ENCODE assay signal across 22 cellular contexts in genomic region chr21:45379171-45379900, GRCh38. TPM values are rescaled to one million over a fixed set of nuclear protein-coding genes. Genes with fewer than 3 reads are reported as not detected.
DNase-seq lines count a peak whose midpoint lies in the region; ATAC-seq, FAIRE-seq and TF ChIP-seq lines count a peak whose summit lies in the region.
"Had no signal": no experiment of that assay in that cellular context is flagged by ENCODE, and none has a peak within 500 bp of the region (broad histone marks: within the 10 kb centered on the region; RNA-seq: fewer than 3 reads in every experiment).

No MANE protein-coding gene starts in this region.

- peak overlapping the region; percentile 89; the same call in 1 of the 2 replicates for H2AK5ac ChIP-seq in IMR-90 (ENCODE audit: low read depth, low read length)

- POLR2A ChIA-PET in Caco-2 (lab: Charles Lee): no interaction called here
- POLR2A ChIA-PET in IMR-90 (lab: Charles Lee; ENCODE audit: unreplicated experiment): no interaction called here

- WGBS in IMR-90 (ENCODE audit: extremely low coverage in 2 of 2, insufficient read length in 1 of 2), 2 experiments: 76% methylated on average over 5 of the region's 21 CpGs; no CpG with 5 or more reads in 1 of the 2 experiments
- 84% methylated on average over 18 of the region's 21 CpGs for WGBS in right cardiac atrium

- H4K8ac ChIP-seq in IMR-90 (ENCODE audit: low read depth in 2 of 2, low read length in 2 of 2): peak overlapping the region in 1 of 2 experiments; percentile 54; a peak in 1 of 4 replicates

- peaks cover 9% of the 10 kb centered on the region for H3K36me3 Mint-ChIP-seq in Caco-2 (ENCODE audit: insufficient read depth, unreplicated experiment)
- H3K36me3 Mint-ChIP-seq: activated naive CD4-positive, alpha-beta T cell treated with anti-CD3 and anti-CD28 coated beads, Interleukin-2, amount 50 U/mL, for 72 hours; CD8-positive, alpha-beta T cell had no signal

- intact Hi-C loops in Caco-2 (cut with micrococcal nuclease; ENCODE audit: unreplicated experiment): no loop called here
- intact Hi-C loops in IMR-90 (cut with micrococcal nuclease): no loop called here
- intact Hi-C loops in right cardiac atrium (cut with DNase I): no loop called here
- intact Hi-C loops in posterior vena cava (cut with DNase I): loop anchor here in 1 of 2 donors (10.0 kb wide), 1 partner anchor 55 kb away; no protein-coding TSS in a partner anchor

- H2AK9ac ChIP-seq in IMR-90 (replicated peaks; ENCODE audit: low read depth, low read length, poor library complexity): no peak overlapping the region

- H3K27ac Mint-ChIP-seq in Caco-2 (ENCODE audit: unreplicated experiment): peak overlapping the region; percentile 56
- H3K27ac Mint-ChIP-seq: activated CD8-positive, alpha-beta T cell treated with anti-CD3 and anti-CD28 coated beads, Interleukin-2, amount 10 ng/mL, durations not matched to agents 7 days and 5 days; activated naive CD4-positive, alpha-beta T cell treated with anti-CD3 and anti-CD28 coated beads, Interleukin-2, amount 50 U/mL, for 72 hours; CD8-positive, alpha-beta T cell had no signal

- no peak for FAIRE-seq in urothelium cell line (lab: Jason Lieb, UNC)
- FAIRE-seq: G401.6, pancreas had no signal

- H4K91ac ChIP-seq in IMR-90 (ENCODE audit: insufficient read depth, low read depth, low read length): peak overlapping the region; percentile 66; the same call in 1 of the 2 replicates

- H3K23ac ChIP-seq in IMR-90 (ENCODE audit: low read depth, low read length): no peak overlapping the region

- peaks cover 11% of the 10 kb centered on the region for H3K9me3 Mint-ChIP-seq in Caco-2 (ENCODE audit: unreplicated experiment)
- H3K9me3 Mint-ChIP-seq: activated naive CD4-positive, alpha-beta T cell treated with anti-CD3 and anti-CD28 coated beads, Interleukin-2, amount 50 U/mL, for 72 hours; CD8-positive, alpha-beta T cell had no signal

- H4K5ac ChIP-seq in IMR-90 (ENCODE audit: low read depth, low read length): no peak overlapping the region; the same call in 1 of the 2 replicates

- no peak overlapping the region; the same call in 1 of the 2 replicates for H3K18ac ChIP-seq in IMR-90 (ENCODE audit: low read depth, low read length)

- no peak for TF ChIP-seq POLR2A in IMR-90 (IDR thresholded peaks at IDR 0.05; ENCODE audit: low read depth, low read length)

- no peak for TF ChIP-seq RAD21 in IMR-90 (IDR thresholded peaks at IDR 0.05; ENCODE audit: low read length)

- H2AFZ ChIP-seq in IMR-90 (replicated peaks; ENCODE audit: low read length, poor library complexity): peak overlapping the region; percentile 30

- peak overlapping the region; percentile 71 for H2BK120ac ChIP-seq in IMR-90 (ENCODE audit: low read depth, low read length)

- TF ChIP-seq CTCF in Caco-2 (IDR thresholded peaks at IDR 0.05; ENCODE audit: insufficient read depth in 1 of 2, low read depth in 1 of 2, low read length in 1 of 2, severe bottlenecking in 1 of 2, unreplicated experiment in 1 of 2) (no peak), IMR-90 (conservative IDR thresholded peaks at IDR 0.05; ENCODE audit: low read depth, low read length) (no peak)

- H2BK15ac ChIP-seq in IMR-90 (ENCODE audit: low read depth, low read length): peak overlapping the region; percentile 40; the same call in 1 of the 3 replicates

- H2BK5ac ChIP-seq in IMR-90 (ENCODE audit: low read depth, low read length, poor library complexity, severe bottlenecking): no peak overlapping the region

- H3K4ac ChIP-seq in IMR-90 (ENCODE audit: low read depth, low read length): peak overlapping the region; percentile 80

- peak overlapping the region; percentile 58; the same call in 1 of the 2 replicates for H3K14ac ChIP-seq in IMR-90 (replicated peaks; ENCODE audit: low read depth, low read length)

- no peaks in the 10 kb centered on the region for H3K36me3 ChIP-seq in Caco-2 (ENCODE audit: control insufficient read depth, insufficient read depth, low read length)
- no peaks in the 10 kb centered on the region for H3K36me3 ChIP-seq in IMR-90 (ENCODE audit: control insufficient read depth, insufficient read depth, low read length)
- H3K36me3 ChIP-seq: HAP-1, pancreas, suprapubic skin had no signal

- in situ Hi-C loops in IMR-90 (cut with MboI; ENCODE audit: low sequenced_read_pairs): no loop called here

- no peak overlapping the region for H3K9ac ChIP-seq in IMR-90 (ENCODE audit: low read depth, low read length)

- dilution Hi-C loops in IMR-90 (cut with HindIII; ENCODE audit: low sequenced_read_pairs, unreplicated experiment): no loop called here

- no peak overlapping the region for H3K4me3 ChIP-seq in Caco-2 (ENCODE audit: low read depth, low read length)
- no peak overlapping the region for H3K4me3 ChIP-seq in IMR-90 (ENCODE audit: insufficient read depth, low read depth, low read length)
- H3K4me3 ChIP-seq in right cardiac atrium (ENCODE audit: low read length): no peak overlapping the region
- H3K4me3 ChIP-seq: HAP-1, pancreas, suprapubic skin had no signal

- H3K4me1 Mint-ChIP-seq in Caco-2 (ENCODE audit: low read depth, unreplicated experiment): peaks cover 16% of the 10 kb centered on the region

- CTCF ChIA-PET in Caco-2 (lab: Charles Lee) (no interaction called here), IMR-90 (lab: Yijun Ruan, JAX) (no interaction called here)

- no peak overlapping the region for H3K4me3 Mint-ChIP-seq in Caco-2 (ENCODE audit: unreplicated experiment)
- H3K4me3 Mint-ChIP-seq: activated CD8-positive, alpha-beta T cell treated with anti-CD3 and anti-CD28 coated beads, Interleukin-2, amount 10 ng/mL, durations not matched to agents 7 days and 5 days; activated T-cell treated with anti-CD3 and anti-CD28 coated beads, Interleukin-2, amount 50 U/mL, for 4 hours; CD8-positive, alpha-beta T cell had no signal

- no peak for ATAC-seq in IMR-90 (ENCODE audit: low read depth)
- no peak for ATAC-seq in right cardiac atrium
- no peak for ATAC-seq in GM21447 (IDR thresholded peaks at IDR 0.05; ENCODE audit: unreplicated experiment)
- ATAC-seq: activated CD8-positive, alpha-beta T cell treated with anti-CD3 and anti-CD28 coated beads, Interleukin-2, amount 10 ng/mL, durations not matched to agents 7 days and 5 days; activated naive CD4-positive, alpha-beta T cell treated with anti-CD3 and anti-CD28 coated beads, Interleukin-2, amount 50 U/mL, for 72 hours; activated T-cell treated with anti-CD3 and anti-CD28 coated beads, Interleukin-2, amount 50 U/mL, for 4 hours; CD8-positive, alpha-beta T cell; foreskin keratinocyte had no signal

- H3K9me3 ChIP-seq in Caco-2 (0 out of 2 replicates have a peak, but pooled peaks cover 8% of the 10 kb centered on the region), IMR-90 (ENCODE audit: control insufficient read depth, insufficient read depth, low read length) (no peaks in the 10 kb centered on the region; the same call in none of the 2 replicates), right cardiac atrium (ENCODE audit: control insufficient read depth, low read length) (no peaks in the 10 kb centered on the region)
- H3K9me3 ChIP-seq: HAP-1, pancreas, suprapubic skin had no signal

- no TSS peak for BruUV-seq in Caco-2 (replicated peaks; lab: Mats Ljungman, UMichigan)
- BruUV-seq in IMR-90 (replicated peaks; lab: Mats Ljungman, UMichigan): no TSS peak

- DNase-seq in Caco-2: peak in 1 of 2 experiments; percentile 23
- no peak for DNase-seq in IMR-90
- peak in 2 of 3 donors; percentile 27 to 43 for DNase-seq in right cardiac atrium
- peak; percentile 62 for DNase-seq in posterior vena cava (ENCODE audit: low spot score)
- no peak for DNase-seq in urothelium cell line (ENCODE audit: low spot score)
- no peak for DNase-seq in activated CD8-positive, alpha-beta memory T cell treated with anti-CD3 and anti-CD28 coated beads, Interleukin-2, amount 50 U/mL, for 48 hours
- DNase-seq: activated CD8-positive, alpha-beta T cell treated with anti-CD3 and anti-CD28 coated beads, Interleukin-2, amount 10 ng/mL, durations not matched to agents 7 days and 5 days; activated T-cell treated with anti-CD3 and anti-CD28 coated beads, Interleukin-2, amount 50 U/mL, for 4 hours; CD8-positive, alpha-beta T cell; DMS153; effector CD4-positive, alpha-beta T cell; foreskin keratinocyte; hypothalamus; mammary epithelial cell; NCI-H1694 treated with DMSO at 0.1 percent for 48 hours; T-helper 9 cell had no signal

- H2BK20ac ChIP-seq in IMR-90 (ENCODE audit: low read depth, low read length): peak overlapping the region; percentile 78

- H3K27me3 ChIP-seq in Caco-2 (replicated peaks; ENCODE audit: control insufficient read depth, insufficient read depth, low read length): no peaks in the 10 kb centered on the region
- H3K27me3 ChIP-seq in IMR-90 (ENCODE audit: control insufficient read depth, insufficient read depth, low read length): no peaks in the 10 kb centered on the region
- no peaks in the 10 kb centered on the region for H3K27me3 ChIP-seq in right cardiac atrium (ENCODE audit: control insufficient read depth, insufficient read depth)
- H3K27me3 ChIP-seq: pancreas had no signal

- H3K4me1 ChIP-seq in Caco-2 (peaks cover 10% of the 10 kb centered on the region), IMR-90 (ENCODE audit: control insufficient read depth, insufficient read depth, low read length) (peaks cover 10% of the 10 kb centered on the region), right cardiac atrium (ENCODE audit: control insufficient read depth, insufficient read depth, low read length) (no peaks in the 10 kb centered on the region)
- H3K4me1 ChIP-seq: foreskin keratinocyte, pancreas had no signal

- H3K9me1 ChIP-seq in IMR-90 (ENCODE audit: insufficient read depth, low read length): peaks cover 10% of the 10 kb centered on the region; the same call in 1 of the 2 replicates

- H3K27me3 Mint-ChIP-seq in Caco-2 (ENCODE audit: insufficient read depth, unreplicated experiment): no peaks in the 10 kb centered on the region

- no peak overlapping the region for H3K56ac ChIP-seq in IMR-90 (ENCODE audit: extremely low read depth, insufficient read depth, low read length)

- no peaks in the 10 kb centered on the region for H3K79me1 ChIP-seq in IMR-90 (ENCODE audit: low read depth in 1 of 2, low read length in 2 of 2)

- H3K4me2 ChIP-seq in IMR-90 (ENCODE audit: low read depth, low read length): no peak overlapping the region

- H4K20me1 ChIP-seq in IMR-90 (ENCODE audit: insufficient read depth, low read length): no peaks in the 10 kb centered on the region

- no peak overlapping the region for H3K27ac ChIP-seq in IMR-90 (ENCODE audit: insufficient read depth, low read length)
- H3K27ac ChIP-seq in right cardiac atrium (ENCODE audit: low read length): no peak overlapping the region
- H3K27ac ChIP-seq: foreskin keratinocyte, suprapubic skin had no signal

RNA-seq across cellular contexts. Expression of gene COL18A1, which starts 25.6 kb away (rescaled TPM):
- total RNA-seq in Caco-2 (2022): 160 and 170 TPM in 2 replicates
- total RNA-seq in IMR-90 (2012; rRNA removed): 4.3 and 6.7 TPM in 2 replicates
- polyA plus RNA-seq in IMR-90 (2012; rRNA removed): 46.7 and 52.6 TPM in 2 replicates
- polyA plus RNA-seq in IMR-90 (2012; cell fraction: cytosol; rRNA removed): 66.0 and 124 TPM in 2 replicates
- polyA plus RNA-seq in IMR-90 (2012; cell fraction: nucleus; rRNA removed; ENCODE audit: low replicate concordance): 136 and 394 TPM in 2 replicates
- 100 to 1,000 TPM in 1 of 4 donors, 10 to 100 TPM in 3; 63.5 to 134 (median 84.6) TPM for total RNA-seq in right cardiac atrium
- 52.3 TPM for polyA plus RNA-seq in right cardiac atrium
- 100 to 1,000 TPM; 117 to 133 TPM for total RNA-seq in posterior vena cava

Comparison
In these comparisons a context has a peak if more than half of its experiments do, and no peak if none do; other contexts are left out.
1. DNase-seq: peak in right cardiac atrium (2 of 3) and posterior vena cava (single experiment); none in IMR-90 (single experiment), urothelium cell line (single experiment) and activated CD8-positive, alpha-beta memory T cell treated with anti-CD3 and anti-CD28 coated beads, Interleukin-2, amount 50 U/mL, for 48 hours (single experiment).